ENCODE assay signal across 1 cellular context in genomic region chr11:1339066-1339675, GRCh38.
A peak's percentile ranks its signal among the peaks of the same experiment; 100 is the strongest.
TF ChIP-seq lines count a peak whose summit lies in the region.

No MANE protein-coding gene starts in this region.

TF ChIP-seq in HepG2, 621 proteins besides CTCF, POLR2A, EP300 and RAD21:
- no peak for TF ChIP-seq ZHX1 (CRISPR knock-in tag; IDR thresholded peaks at IDR 0.05; ENCODE audit: low read depth)
- no peak for TF ChIP-seq MYC (CRISPR knock-in tag; IDR thresholded peaks at IDR 0.05; ENCODE audit: borderline replicate concordance)
- 0 out of 2 replicates have a peak, but pooled peaks have one; percentile 9 for TF ChIP-seq BHLHE40 (IDR thresholded peaks at IDR 0.05; ENCODE audit: low read length)
- no peak for TF ChIP-seq THAP8 (CRISPR knock-in tag; IDR thresholded peaks at IDR 0.05; ENCODE audit: borderline replicate concordance)
TF ChIP-seq in HepG2: peak in this region for 1.
